Comparison of ENCODE assay signal across 22 cellular contexts in the genomic region with DNA sequence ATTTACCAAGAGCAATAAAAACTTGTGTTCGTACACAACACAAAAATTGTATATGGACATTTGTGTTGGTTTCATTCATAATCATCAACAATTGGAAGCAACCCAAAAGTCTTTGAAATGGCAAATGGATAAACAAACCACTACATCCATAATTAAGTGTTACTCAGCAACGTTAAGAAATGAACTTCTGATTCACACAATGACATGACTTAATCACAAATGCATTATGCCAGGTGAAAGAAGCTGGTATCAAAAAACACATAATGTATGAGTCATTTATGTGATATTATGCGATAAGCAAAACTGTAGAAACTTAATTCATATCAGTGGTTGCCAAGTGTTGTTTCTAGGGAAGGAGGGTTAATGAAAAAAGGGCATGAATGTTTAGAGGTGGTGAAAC.
"Had no signal": no experiment of that assay in that cellular context is flagged by ENCODE, and none has a peak within 500 bp of the region (broad histone marks: within the 10 kb centered on the region; RNA-seq: fewer than 3 reads in every experiment).

No MANE protein-coding gene starts in this region.

- H3K9me3 Mint-ChIP-seq: activated CD4-positive, alpha-beta memory T cell treated with anti-CD3 and anti-CD28 coated beads for 36 hours; activated naive CD8-positive, alpha-beta T cell treated with anti-CD3 and anti-CD28 coated beads, Interleukin-2, amount 10 ng/mL, durations not matched to agents 7 days and 5 days; neural progenitor cell; stimulated activated naive CD8-positive, alpha-beta T cell treated with anti-CD3 and anti-CD28 coated beads, Interleukin-15, amount 100 ng/mL, for 72 hours had no signal

- ATAC-seq: activated T-cell treated with anti-CD3 and anti-CD28 coated beads, Interleukin-2, amount 50 U/mL, for 72 hours; left ventricle myocardium superior; naive thymus-derived CD8-positive, alpha-beta T cell; sciatic nerve; stimulated activated effector memory CD8-positive, alpha-beta T cell treated with anti-CD3 and anti-CD28 coated beads, Interleukin-12 subunit alpha, Interleukin-12 subunit beta, amount 100 ng/mL, for 72 hours; stimulated activated naive CD8-positive, alpha-beta T cell treated with anti-CD3 and anti-CD28 coated beads, Interleukin-15, amount 100 ng/mL, for 72 hours had no signal

- H3K27me3 Mint-ChIP-seq: activated CD4-positive, alpha-beta memory T cell treated with anti-CD3 and anti-CD28 coated beads for 36 hours; activated naive CD8-positive, alpha-beta T cell treated with anti-CD3 and anti-CD28 coated beads, Interleukin-2, amount 10 ng/mL, durations not matched to agents 7 days and 5 days; naive thymus-derived CD8-positive, alpha-beta T cell; stimulated activated naive CD8-positive, alpha-beta T cell treated with anti-CD3 and anti-CD28 coated beads, Interleukin-15, amount 100 ng/mL, for 72 hours had no signal

- H3K36me3 Mint-ChIP-seq: activated CD4-positive, alpha-beta memory T cell treated with anti-CD3 and anti-CD28 coated beads for 36 hours; activated naive CD8-positive, alpha-beta T cell treated with anti-CD3 and anti-CD28 coated beads, Interleukin-2, amount 10 ng/mL, durations not matched to agents 7 days and 5 days; mesothelial cell of epicardium; naive thymus-derived CD8-positive, alpha-beta T cell; neural progenitor cell; stimulated activated effector memory CD8-positive, alpha-beta T cell treated with anti-CD3 and anti-CD28 coated beads, Interleukin-12 subunit alpha, Interleukin-12 subunit beta, amount 100 ng/mL, for 72 hours had no signal

- H3K4me1 Mint-ChIP-seq: activated naive CD8-positive, alpha-beta T cell treated with anti-CD3 and anti-CD28 coated beads, Interleukin-2, amount 10 ng/mL, durations not matched to agents 7 days and 5 days; mesothelial cell of epicardium; naive thymus-derived CD8-positive, alpha-beta T cell; neural progenitor cell; stimulated activated effector memory CD8-positive, alpha-beta T cell treated with anti-CD3 and anti-CD28 coated beads, Interleukin-12 subunit alpha, Interleukin-12 subunit beta, amount 100 ng/mL, for 72 hours; stimulated activated naive CD8-positive, alpha-beta T cell treated with anti-CD3 and anti-CD28 coated beads, Interleukin-15, amount 100 ng/mL, for 72 hours had no signal

- H3K4me3 Mint-ChIP-seq: activated CD4-positive, alpha-beta memory T cell treated with anti-CD3 and anti-CD28 coated beads for 36 hours; activated naive CD4-positive, alpha-beta T cell treated with anti-CD3 and anti-CD28 coated beads for 36 hours; activated naive CD8-positive, alpha-beta T cell treated with anti-CD3 and anti-CD28 coated beads, Interleukin-2, amount 10 ng/mL, durations not matched to agents 7 days and 5 days; activated T-cell treated with anti-CD3 and anti-CD28 coated beads, Interleukin-2, amount 50 U/mL, for 72 hours; mesothelial cell of epicardium; naive thymus-derived CD8-positive, alpha-beta T cell; neural progenitor cell; stimulated activated effector memory CD8-positive, alpha-beta T cell treated with anti-CD3 and anti-CD28 coated beads, Interleukin-12 subunit alpha, Interleukin-12 subunit beta, amount 100 ng/mL, for 72 hours; stimulated activated naive CD8-positive, alpha-beta T cell treated with anti-CD3 and anti-CD28 coated beads, Interleukin-15, amount 100 ng/mL, for 72 hours had no signal

- H3K27ac Mint-ChIP-seq: activated CD4-positive, alpha-beta memory T cell treated with anti-CD3 and anti-CD28 coated beads for 36 hours; activated naive CD4-positive, alpha-beta T cell treated with anti-CD3 and anti-CD28 coated beads for 36 hours; activated naive CD8-positive, alpha-beta T cell treated with anti-CD3 and anti-CD28 coated beads, Interleukin-2, amount 10 ng/mL, durations not matched to agents 7 days and 5 days; activated T-cell treated with anti-CD3 and anti-CD28 coated beads, Interleukin-2, amount 50 U/mL, for 72 hours; mesothelial cell of epicardium; naive thymus-derived CD8-positive, alpha-beta T cell; neural progenitor cell; stimulated activated effector memory CD8-positive, alpha-beta T cell treated with anti-CD3 and anti-CD28 coated beads, Interleukin-12 subunit alpha, Interleukin-12 subunit beta, amount 100 ng/mL, for 72 hours; stimulated activated naive CD8-positive, alpha-beta T cell treated with anti-CD3 and anti-CD28 coated beads, Interleukin-15, amount 100 ng/mL, for 72 hours had no signal

- DNase-seq: activated CD4-positive, alpha-beta memory T cell treated with anti-CD3 and anti-CD28 coated beads for 36 hours; activated CD4-positive, alpha-beta T cell treated with anti-CD3 and anti-CD28 coated beads for 48 hours; activated effector memory CD4-positive, alpha-beta T cell treated with Interleukin-2 at 50 U/mL for 16 hours; activated naive CD4-positive, alpha-beta T cell treated with anti-CD3 and anti-CD28 coated beads for 36 hours; activated naive CD8-positive, alpha-beta T cell treated with anti-CD3 and anti-CD28 coated beads, Interleukin-2, amount 10 ng/mL, durations not matched to agents 7 days and 5 days; activated T-cell treated with anti-CD3 and anti-CD28 coated beads, Interleukin-2, amount 50 U/mL, for 72 hours; amniotic stem cell; cortex of kidney; foreskin melanocyte; hypothalamus; left ventricle myocardium superior; mammary epithelial cell; naive thymus-derived CD8-positive, alpha-beta T cell; small intestine; stimulated activated CD4-positive, alpha-beta T cell treated with anti-CD3 and anti-CD28 coated beads, Interleukin-2, amount 100 ng/mL, for 24 hours; stimulated activated naive CD8-positive, alpha-beta T cell treated with anti-CD3 and anti-CD28 coated beads, Interleukin-15, amount 100 ng/mL, for 72 hours; T1000; tibial artery had no signal
